ENCODE assay signal across 9 cellular contexts in the genomic region with DNA sequence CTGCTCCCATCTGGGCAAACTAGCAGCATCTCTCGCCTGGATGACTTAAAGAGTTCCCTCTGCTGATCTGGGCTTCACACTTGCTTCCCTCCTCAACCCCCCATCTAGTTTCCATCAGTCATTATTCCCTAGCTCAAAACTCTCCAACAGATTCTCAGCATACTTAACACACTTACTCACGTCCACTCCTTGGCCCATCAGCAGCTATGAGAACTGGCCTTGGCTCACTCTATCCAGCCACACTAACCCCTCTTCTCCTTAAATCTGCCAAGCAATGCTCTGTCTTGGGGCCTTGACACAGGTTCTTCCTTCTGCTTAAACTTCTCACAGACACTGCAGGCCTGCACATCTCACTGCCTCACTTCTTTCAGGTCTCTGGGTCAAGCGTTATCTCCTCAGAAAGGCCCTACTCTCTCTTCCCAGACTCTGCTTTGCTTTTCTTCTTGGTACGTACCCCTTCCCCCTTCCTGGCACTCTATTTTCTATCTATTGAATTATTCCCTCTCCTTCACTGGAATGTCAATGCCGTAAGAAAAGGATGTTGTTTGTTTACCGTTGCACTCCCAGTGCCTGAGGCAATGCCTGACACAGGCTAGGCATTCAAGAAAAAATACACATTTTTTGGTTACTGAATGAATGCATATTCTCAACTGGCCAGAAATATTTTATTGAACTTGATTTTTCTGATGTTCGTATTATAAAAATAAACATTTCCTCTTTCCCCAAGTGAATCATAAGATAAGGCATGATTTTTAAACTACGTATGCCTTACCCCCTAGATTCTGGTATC. TPM values are rescaled to one million over a fixed set of nuclear protein-coding genes. Genes with fewer than 3 reads are reported as not detected.
A peak's percentile ranks its signal among the peaks of the same experiment; 100 is the strongest.
DNase-seq lines count a peak whose midpoint lies in the region; ATAC-seq and TF ChIP-seq lines count a peak whose summit lies in the region.
"Had no signal": no experiment of that assay in that cellular context is flagged by ENCODE, and none has a peak within 500 bp of the region (broad histone marks: within the 10 kb centered on the region; RNA-seq: fewer than 3 reads in every experiment).

No MANE protein-coding gene starts in this region.

- no peaks in the 10 kb centered on the region for H3K9me2 ChIP-seq in PC-3 (replicated peaks; ENCODE audit: low read length)

- intact Hi-C loops in PC-3 (cut with micrococcal nuclease): loop anchor here (2.0 kb wide), 1 partner anchor 41 kb away; a partner anchor contains a TSS

- H3K9me3 ChIP-seq in PC-3 (ENCODE audit: low read length) (no peaks in the 10 kb centered on the region), osteoblast (ENCODE audit: low read depth, low read length) (no peaks in the 10 kb centered on the region)

- peak overlapping the region; percentile 80 for H3K4me2 ChIP-seq in PC-3 (ENCODE audit: low read length)
- peak overlapping the region; percentile 82 for H3K4me2 ChIP-seq in osteoblast (ENCODE audit: insufficient read depth, low read length)

- H3K79me2 ChIP-seq in PC-3 (ENCODE audit: low read length) (peaks cover 82% of the 10 kb centered on the region), osteoblast (ENCODE audit: insufficient read depth, low read length) (peaks cover 74% of the 10 kb centered on the region)

- H3K27me3 ChIP-seq in PC-3 (ENCODE audit: low read length) (no peaks in the 10 kb centered on the region), osteoblast (ENCODE audit: insufficient read depth, low read length) (no peaks in the 10 kb centered on the region)

- DNase-seq in AG09319 (ENCODE audit: extremely low read depth, low read depth): peak; percentile 78
- peak; percentile 86 for DNase-seq in PC-3
- DNase-seq in epithelial cell of proximal tubule (ENCODE audit: low read depth): peak; percentile 88
- peak; percentile 73 for DNase-seq in osteoblast (ENCODE audit: insufficient read length, low spot score, missing footprints)
- no peak for DNase-seq in SK-N-DZ (ENCODE audit: low spot score)
- DNase-seq in NCI-H82 treated with DMSO at 0.1 percent for 48 hours (lab: John Stamatoyannopoulos, UW; ENCODE audit: unreplicated experiment): no peak
- DNase-seq in HT-29 (ENCODE audit: low spot score): no peak

- TF ChIP-seq CTCF in AG09319 (IDR thresholded peaks at IDR 0.05; ENCODE audit: low read depth, low read length): no peak
- no peak for TF ChIP-seq CTCF in PC-3 (conservative IDR thresholded peaks at IDR 0.05; ENCODE audit: low read depth, low read length)
- TF ChIP-seq CTCF in epithelial cell of proximal tubule (conservative IDR thresholded peaks at IDR 0.05; ENCODE audit: low read depth, low read length): no peak
- no peak for TF ChIP-seq CTCF in osteoblast (IDR thresholded peaks at IDR 0.05; ENCODE audit: extremely low read depth, low read depth, low read length)

- H3K4me1 ChIP-seq in PC-3 (ENCODE audit: insufficient read depth, low read length) (peaks cover 40% of the 10 kb centered on the region), osteoblast (ENCODE audit: insufficient read depth, low read length) (peaks cover 74% of the 10 kb centered on the region)

- CTCF ChIA-PET in PC-3 (lab: Charles Lee): interaction anchor here (0.6 kb wide), 1 partner anchor 26 kb away, joined by 4 read pairs; no protein-coding TSS in a partner anchor

- no peaks in the 10 kb centered on the region for H3K36me3 ChIP-seq in PC-3 (ENCODE audit: low read depth, low read length)
- H3K36me3 ChIP-seq in osteoblast (ENCODE audit: insufficient read depth, low read length): no peaks in the 10 kb centered on the region

- POLR2A ChIA-PET in PC-3 (lab: Charles Lee; ENCODE audit: unreplicated experiment): interaction anchor here (0.6 kb wide), 1 partner anchor 77 kb away, joined by 5 read pairs; no protein-coding TSS in a partner anchor

- H4K20me1 ChIP-seq in PC-3 (ENCODE audit: low read length): no peaks in the 10 kb centered on the region
- peaks cover 23% of the 10 kb centered on the region for H4K20me1 ChIP-seq in osteoblast (ENCODE audit: insufficient read depth, low read length)

- H2AFZ ChIP-seq in PC-3 (ENCODE audit: low read length): no peak overlapping the region
- no peak overlapping the region for H2AFZ ChIP-seq in osteoblast (ENCODE audit: low read length)

- H3F3A ChIP-seq in PC-3 (ENCODE audit: low read length, unreplicated experiment): no peaks in the 10 kb centered on the region

- H3K27ac ChIP-seq in PC-3 (ENCODE audit: low read length): peak overlapping the region; percentile 76
- peak overlapping the region; percentile 98 for H3K27ac ChIP-seq in osteoblast (ENCODE audit: low read depth, low read length)

- BruUV-seq in PC-3 (replicated peaks; lab: Mats Ljungman, UMichigan): no TSS peak

- H3K4me3 ChIP-seq in PC-3 (ENCODE audit: low read length) (peak overlapping the region; percentile 44), epithelial cell of proximal tubule (ENCODE audit: low read depth, low read length) (no peak overlapping the region), osteoblast (ENCODE audit: insufficient read depth, low read length) (peak overlapping the region; percentile 44)

- peak overlapping the region; percentile 16; the same call in 1 of the 2 replicates for H3K9ac ChIP-seq in PC-3 (ENCODE audit: low read length)

- ATAC-seq in PC-3 (peak; percentile 72), GM21360 (IDR thresholded peaks at IDR 0.05; ENCODE audit: unreplicated experiment) (no peak)
- ATAC-seq: left lobe of liver had no signal

RNA-seq across cellular contexts. Expression of a gene that starts 41.4 kb away (rescaled TPM):
- total RNA-seq in PC-3 (2014; rRNA removed) (54.1 and 66.1 TPM in 2 replicates), epithelial cell of proximal tubule (67.1 and 95.4 TPM in 2 replicates), osteoblast (204 and 219 TPM in 2 replicates)
- polyA plus RNA-seq in SK-N-DZ (2014; cell fraction: cytosol; rRNA removed): 16.5 and 18.3 TPM in 2 replicates
- 7.2 and 9.5 TPM in 2 replicates for polyA plus RNA-seq in SK-N-DZ (2014; cell fraction: nucleus; rRNA removed)
- 31.1 and 32.1 TPM in 2 replicates for total RNA-seq in HT-29 (2014; rRNA removed; shearing (Covaris generic))

Comparison
In these comparisons a context has a peak if more than half of its experiments do, and no peak if none do; other contexts are left out.
1. DNase-seq: peak in AG09319 (single experiment), PC-3 (single experiment), epithelial cell of proximal tubule (single experiment) and osteoblast (single experiment); none in SK-N-DZ (single experiment), NCI-H82 treated with DMSO at 0.1 percent for 48 hours (single experiment) and HT-29 (single experiment).